In the genomic region with DNA sequence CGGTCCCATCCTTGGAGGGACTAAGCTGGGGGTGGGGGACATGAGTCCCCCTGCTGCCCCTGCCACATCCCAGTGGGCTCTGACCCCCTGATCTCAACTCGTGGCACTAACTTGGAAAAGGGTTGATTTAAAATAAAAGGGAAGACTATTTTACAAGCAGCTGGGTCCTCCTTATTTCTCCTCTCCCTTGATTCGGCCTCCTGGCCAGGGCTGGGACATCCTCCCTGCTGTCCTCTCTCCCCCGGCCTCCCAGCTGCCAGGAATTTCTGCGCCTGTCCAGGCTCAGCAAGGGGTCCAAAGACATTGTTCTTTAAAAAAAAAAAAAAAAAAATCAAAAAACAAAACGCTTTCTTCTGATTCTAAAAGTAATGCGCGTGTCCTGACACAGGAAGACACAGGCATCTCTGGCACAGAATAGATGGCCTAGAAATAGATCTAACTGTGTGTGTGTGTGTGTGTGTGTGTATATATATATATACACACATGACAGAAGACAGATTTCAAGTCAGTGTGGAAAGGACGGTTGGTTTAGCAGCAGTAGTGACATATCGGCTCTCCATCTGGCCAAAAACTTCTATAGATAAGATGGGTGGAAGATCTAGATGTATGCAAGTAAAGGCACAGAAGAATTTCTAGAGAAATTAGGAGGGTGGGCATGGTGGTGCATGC, we compare ENCODE assay signal across 2 cellular contexts.
TF ChIP-seq lines count a peak whose summit lies in the region.

No MANE protein-coding gene starts in this region.

TF ChIP-seq in H1, 55 proteins besides CTCF, POLR2A, EP300 and RAD21:
- TF ChIP-seq GTF2F1 (IDR thresholded peaks at IDR 0.05; ENCODE audit: borderline replicate concordance, low read depth, low read length) (no peak), TAF1 (IDR thresholded peaks at IDR 0.05; ENCODE audit: low read depth, low read length) (no peak), EZH2 (IDR thresholded peaks at IDR 0.05; ENCODE audit: low read depth, low read length, severe bottlenecking) (no peak), SP2 (IDR thresholded peaks at IDR 0.05; ENCODE audit: low read length) (no peak), KDM5A (IDR thresholded peaks at IDR 0.05; ENCODE audit: low read length) (no peak), HDAC2 (IDR thresholded peaks at IDR 0.05; ENCODE audit: borderline replicate concordance in 1 of 2, low read depth in 2 of 2, low read length in 2 of 2) (no peak), KDM4A (IDR thresholded peaks at IDR 0.05; ENCODE audit: low read depth, low read length, severe bottlenecking) (no peak), TEAD4 (IDR thresholded peaks at IDR 0.05; ENCODE audit: low read depth, low read length) (no peak)
- TF ChIP-seq, protein P1, sequence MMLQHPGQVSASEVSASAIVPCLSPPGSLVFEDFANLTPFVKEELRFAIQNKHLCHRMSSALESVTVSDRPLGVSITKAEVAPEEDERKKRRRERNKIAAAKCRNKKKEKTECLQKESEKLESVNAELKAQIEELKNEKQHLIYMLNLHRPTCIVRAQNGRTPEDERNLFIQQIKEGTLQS (IDR thresholded peaks at IDR 0.05; ENCODE audit: insufficient read depth, low read depth, low read length): no peak

TF ChIP-seq in neural cell, 6 proteins besides CTCF, POLR2A, EP300 and RAD21:
- TF ChIP-seq REST (IDR thresholded peaks at IDR 0.05; ENCODE audit: borderline replicate concordance) (no peak), EZH2 (IDR thresholded peaks at IDR 0.05; ENCODE audit: borderline replicate concordance, insufficient read depth, low read length, poor library complexity, severe bottlenecking) (no peak), POLR2AphosphoS5 (IDR thresholded peaks at IDR 0.05) (no peak), MXI1 (conservative IDR thresholded peaks at IDR 0.05; ENCODE audit: poor library complexity, severe bottlenecking) (no peak), TAF1 (IDR thresholded peaks at IDR 0.05; ENCODE audit: low read depth) (no peak)
TF ChIP-seq in neural cell: peak in this region for 0.
